9 cellular contexts compared by ENCODE assay signal in the genomic region with DNA sequence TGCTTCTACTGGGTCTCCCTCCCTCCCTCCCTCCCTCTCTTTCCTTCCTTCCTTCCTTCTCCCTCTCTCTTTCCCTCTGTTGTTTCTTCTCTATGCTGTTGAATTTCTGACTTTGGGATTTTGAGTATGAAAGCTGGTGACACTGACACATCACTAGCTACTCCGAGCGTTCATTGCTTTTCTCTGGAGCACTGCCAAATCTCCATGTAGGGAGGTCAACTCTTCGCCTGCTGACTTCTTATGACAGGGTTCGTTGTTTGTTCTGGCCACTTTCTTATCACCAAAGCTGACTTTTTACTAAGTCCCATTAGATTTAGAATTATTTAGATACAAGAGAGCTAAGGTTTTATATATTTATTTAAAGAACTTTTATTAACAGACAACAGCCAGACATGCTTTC. TPM values are rescaled to one million over a fixed set of nuclear protein-coding genes. Genes with fewer than 3 reads are reported as not detected.
A peak's percentile ranks its signal among the peaks of the same experiment; 100 is the strongest.
DNase-seq lines count a peak whose midpoint lies in the region; ATAC-seq and TF ChIP-seq lines count a peak whose summit lies in the region.
"Had no signal": no experiment of that assay in that cellular context is flagged by ENCODE, and none has a peak within 500 bp of the region (broad histone marks: within the 10 kb centered on the region; RNA-seq: fewer than 3 reads in every experiment).

No MANE protein-coding gene starts in this region.

- no peaks in the 10 kb centered on the region for H3K9me3 Mint-ChIP-seq in IgD-negative memory B cell
- H3K9me3 Mint-ChIP-seq in activated naive CD8-positive, alpha-beta T cell treated with anti-CD3 and anti-CD28 coated beads for 36 hours: no peaks in the 10 kb centered on the region

- H3K4me1 Mint-ChIP-seq in IgD-negative memory B cell: peaks cover 66 to 80% (median 77%) of the 10 kb centered on the region in 3 donors
- H3K4me1 Mint-ChIP-seq in activated naive CD8-positive, alpha-beta T cell treated with anti-CD3 and anti-CD28 coated beads for 36 hours: peaks cover 77% of the 10 kb centered on the region

- H3K27ac ChIP-seq in heart right ventricle (peak overlapping the region in 6 of 10 donors; percentile 3 to 54 (median 33)), spleen (peak overlapping the region in 6 of 8 donors; percentile 23 to 69 (median 61)), GM23248 (no peak overlapping the region)

- ATAC-seq in heart right ventricle: peak in 6 of 8 donors; percentile 57 to 73 (median 67)
- no peak for ATAC-seq in HG03196 (IDR thresholded peaks at IDR 0.05; ENCODE audit: unreplicated experiment)

- H3K9me2 ChIP-seq in GM23248 (ENCODE audit: insufficient read depth): no peaks in the 10 kb centered on the region

- no peak overlapping the region for H3K4me2 ChIP-seq in GM23248 (ENCODE audit: unreplicated experiment)

- no peaks in the 10 kb centered on the region for H3K27me3 ChIP-seq in heart right ventricle
- no peaks in the 10 kb centered on the region for H3K27me3 ChIP-seq in spleen (replicated peaks in 1 of 7)
- H3K27me3 ChIP-seq in GM23248 (replicated peaks; ENCODE audit: insufficient read depth): no peaks in the 10 kb centered on the region

- H4K20me1 ChIP-seq in GM23248 (ENCODE audit: insufficient read depth): no peaks in the 10 kb centered on the region

- H3K27ac Mint-ChIP-seq in IgD-negative memory B cell: peak overlapping the region; percentile 14 to 81 (median 57)
- H3K27ac Mint-ChIP-seq in activated naive CD8-positive, alpha-beta T cell treated with anti-CD3 and anti-CD28 coated beads for 36 hours: peak overlapping the region; percentile 66
- H3K27ac Mint-ChIP-seq: progenitor cell of endocrine pancreas had no signal

- peaks cover 13% of the 10 kb centered on the region for H3K36me3 Mint-ChIP-seq in IgD-negative memory B cell
- peaks cover 70% of the 10 kb centered on the region for H3K36me3 Mint-ChIP-seq in activated naive CD8-positive, alpha-beta T cell treated with anti-CD3 and anti-CD28 coated beads for 36 hours

- no peak for TF ChIP-seq POLR2A in spleen (IDR thresholded peaks at IDR 0.05)

- H3K27me3 Mint-ChIP-seq in IgD-negative memory B cell: no peaks in the 10 kb centered on the region
- no peaks in the 10 kb centered on the region for H3K27me3 Mint-ChIP-seq in activated naive CD8-positive, alpha-beta T cell treated with anti-CD3 and anti-CD28 coated beads for 36 hours
- H3K27me3 Mint-ChIP-seq: progenitor cell of endocrine pancreas had no signal

- TF ChIP-seq CTCF in heart right ventricle (IDR thresholded peaks at IDR 0.05) (no peak), spleen (IDR thresholded peaks at IDR 0.05 in 8 of 11, conservative IDR thresholded peaks at IDR 0.05 in 3 of 11) (no peak)

- WGBS in heart right ventricle, 2 donors: 14 to 28% methylated on average over 4 of the region's 4 CpGs
- WGBS in spleen, 5 donors: 42 to 68% (median 51%) methylated on average over 4 of the region's 4 CpGs
- 86 to 88% methylated on average over 4 of the region's 4 CpGs for WGBS in GM23248 (ENCODE audit: low coverage in 1 of 2, low lambda C conversion rate in 2 of 2, missing lambda C conversion rate in 2 of 2), 2 experiments

- DNase-seq in activated naive CD8-positive, alpha-beta T cell treated with anti-CD3 and anti-CD28 coated beads for 36 hours: no peak
- DNase-seq in heart right ventricle (peak in 1 of 2 donors; percentile 61), spleen (no peak), GM23248 (no peak), D341Med (ENCODE audit: low spot score) (no peak)
- DNase-seq: NCI-H1694 treated with DMSO at 0.1 percent for 48 hours had no signal

- H3K36me3 ChIP-seq in heart right ventricle (peaks cover 0 to 3% (median 0%) of the 10 kb centered on the region in 9 donors), spleen (peaks cover 0 to 5% (median 0%) of the 10 kb centered on the region in 6 donors), GM23248 (ENCODE audit: low read depth) (no peaks in the 10 kb centered on the region)

- no peaks in the 10 kb centered on the region for H3K9me3 ChIP-seq in heart right ventricle
- H3K9me3 ChIP-seq in spleen: no peaks in the 10 kb centered on the region
- H3K9me3 ChIP-seq in GM23248 (ENCODE audit: low read depth): no peaks in the 10 kb centered on the region

- peak overlapping the region in 2 of 4 donors; percentile 35 to 37 for H3K4me3 Mint-ChIP-seq in IgD-negative memory B cell
- no peak overlapping the region for H3K4me3 Mint-ChIP-seq in activated naive CD8-positive, alpha-beta T cell treated with anti-CD3 and anti-CD28 coated beads for 36 hours

- no peak overlapping the region for H2AFZ ChIP-seq in GM23248

- in situ Hi-C loops in GM23248 (cut with MboI): no loop called here

- no peak overlapping the region for H3K4me3 ChIP-seq in heart right ventricle
- H3K4me3 ChIP-seq in spleen: no peak overlapping the region
- no peak overlapping the region for H3K4me3 ChIP-seq in GM23248

- intact Hi-C loops in heart right ventricle (cut with DNase I): loop anchor here in 1 of 10 donors (5.0 kb wide), 1 partner anchor 50 kb away; no protein-coding TSS in a partner anchor
- intact Hi-C loops in spleen (cut with DNase I; ENCODE audit: low total_unique reads): no loop called here

- H3K4me1 ChIP-seq in heart right ventricle: peaks cover 0 to 96% (median 21%) of the 10 kb centered on the region in 9 donors
- peaks cover 38 to 100% (median 95%) of the 10 kb centered on the region in 6 donors for H3K4me1 ChIP-seq in spleen
- peaks cover 11% of the 10 kb centered on the region for H3K4me1 ChIP-seq in GM23248 (ENCODE audit: insufficient read depth)

- H3F3A ChIP-seq in GM23248 (ENCODE audit: insufficient read depth): peaks cover 8% of the 10 kb centered on the region; the same call in 1 of the 2 replicates

- no peak overlapping the region for H3K9ac ChIP-seq in GM23248

- H3K79me2 ChIP-seq in GM23248 (ENCODE audit: insufficient read depth): no peaks in the 10 kb centered on the region; the same call in 1 of the 2 replicates

RNA-seq across cellular contexts. Expression of a gene that starts 31.1 kb away (rescaled TPM):
- polyA plus RNA-seq in IgD-negative memory B cell: 285 TPM
- 100 to 1,000 TPM; 176 to 178 TPM for total RNA-seq in activated naive CD8-positive, alpha-beta T cell treated with anti-CD3 and anti-CD28 coated beads for 36 hours
- 10 to 100 TPM in 6 of 10 donors, 1 to 10 TPM in 4; 3.3 to 30.8 (median 10.1) TPM for total RNA-seq in heart right ventricle
- 1 to 10 TPM; 6.1 to 7.4 TPM for polyA plus RNA-seq in heart right ventricle
- 100 to 1,000 TPM in 4 of 7 donors, 10 to 100 TPM in 3; 71.1 to 113 (median 102) TPM for total RNA-seq in spleen
- 100 to 1,000 TPM in 2 of 3 donors, 10 to 100 TPM in 1; 91.9 to 123 (median 100) TPM for polyA plus RNA-seq in spleen
- 9.9 and 14.8 TPM in 2 replicates for total RNA-seq in GM23248 (2014; rRNA removed; shearing (Covaris generic))
- 10.3 and 10.4 TPM in 2 replicates for polyA plus RNA-seq in GM23248 (2016; fragmentation: Nextera tagmentation; extraction: Ambion mirVana)
